ENCODE assay signal across 8 cellular contexts in genomic region chr15:89893027-89893426, GRCh38. TPM values are rescaled to one million over a fixed set of nuclear protein-coding genes. Genes with fewer than 3 reads are reported as not detected.
DNase-seq lines count a peak whose midpoint lies in the region; ATAC-seq, FAIRE-seq and TF ChIP-seq lines count a peak whose summit lies in the region.

No MANE protein-coding gene starts in this region.

- no peak for FAIRE-seq in GM19239 (lab: Jason Lieb, UNC)

- H3K4me1 ChIP-seq in right cardiac atrium (ENCODE audit: control insufficient read depth, insufficient read depth, low read length) = peaks cover 2% of the 10 kb centered on the region
- H3K4me1 ChIP-seq in spleen = peaks cover 14 to 56% (median 31%) of the 10 kb centered on the region in 6 donors

- DNase-seq in DMS53 (lab: John Stamatoyannopoulos, UW) (peak; percentile 9), DMS53 treated with DMSO at 0.1 percent for 48 hours (lab: John Stamatoyannopoulos, UW; ENCODE audit: unreplicated experiment) (no peak), WERI-Rb-1 (no peak), right cardiac atrium (no peak), spleen (no peak), GM19239 (ENCODE audit: insufficient read length, low spot score) (no peak), amniotic stem cell (lab: John Stamatoyannopoulos, UW) (no peak)

- intact Hi-C loops in right cardiac atrium (cut with DNase I) (loop anchor here in 1 of 4 donors (5.0 kb wide), 1 partner anchor 179 kb away; no protein-coding TSS in a partner anchor), spleen (cut with DNase I; ENCODE audit: low total_unique reads) (no loop called here)

- H3K27ac ChIP-seq in WERI-Rb-1 (peak overlapping the region; percentile 94), right cardiac atrium (ENCODE audit: low read length) (no peak overlapping the region), spleen (peak overlapping the region; percentile 84 to 99 (median 94))

- 21% methylated on average over 6 of the region's 6 CpGs for WGBS in right cardiac atrium
- WGBS in spleen, 5 donors = 9 to 27% (median 20%) methylated on average over 6 of the region's 6 CpGs

- H3K4me3 ChIP-seq in WERI-Rb-1 (ENCODE audit: low read depth, low read length) (peak overlapping the region; percentile 82), right cardiac atrium (ENCODE audit: low read length) (peak overlapping the region; percentile 84), spleen (peak overlapping the region; percentile 76 to 98 (median 80))

- TF ChIP-seq CTCF in WERI-Rb-1 (IDR thresholded peaks at IDR 0.05; ENCODE audit: low read depth, low read length) (no peak), spleen (IDR thresholded peaks at IDR 0.05 in 8 of 11, conservative IDR thresholded peaks at IDR 0.05 in 3 of 11) (no peak)

- H3K9me3 ChIP-seq in WERI-Rb-1 (ENCODE audit: severe bottlenecking) (no peaks in the 10 kb centered on the region), right cardiac atrium (ENCODE audit: control insufficient read depth, low read length) (no peaks in the 10 kb centered on the region), spleen (no peaks in the 10 kb centered on the region)

- no peak for ATAC-seq in right cardiac atrium
- ATAC-seq in HG03196 (IDR thresholded peaks at IDR 0.05; ENCODE audit: unreplicated experiment) = no peak

- H3K27me3 ChIP-seq in WERI-Rb-1 (ENCODE audit: insufficient read depth, low read depth, severe bottlenecking) (no peaks in the 10 kb centered on the region), right cardiac atrium (ENCODE audit: control insufficient read depth, insufficient read depth) (no peaks in the 10 kb centered on the region), spleen (replicated peaks in 1 of 7) (no peaks in the 10 kb centered on the region)

- H3K36me3 ChIP-seq in WERI-Rb-1 (peaks cover 10% of the 10 kb centered on the region), spleen (peaks cover 3 to 17% (median 11%) of the 10 kb centered on the region in 6 donors)

- no peak for TF ChIP-seq POLR2A in spleen (IDR thresholded peaks at IDR 0.05)

RNA-seq across cellular contexts. Expression of gene AP3S2, which starts 0.8 kb away (rescaled TPM):
- total RNA-seq in right cardiac atrium = 10 to 100 TPM; 38.5 to 42.6 (median 40.4) TPM
- 28.8 TPM for polyA plus RNA-seq in right cardiac atrium
- total RNA-seq in spleen = 10 to 100 TPM; 30.4 to 54.9 (median 34.9) TPM
- 10 to 100 TPM in 1 of 3 donors, 1 to 10 TPM in 2; 5.4 to 14.3 (median 6.7) TPM for polyA plus RNA-seq in spleen

RNA-seq across cellular contexts. Expression of gene ARPIN, which starts 19.7 kb away (rescaled TPM):
- 10 to 100 TPM; 12.3 to 16.0 (median 13.1) TPM for total RNA-seq in right cardiac atrium
- 10.1 TPM for polyA plus RNA-seq in right cardiac atrium
- 10 to 100 TPM in 6 of 7 donors, 1 to 10 TPM in 1; 8.0 to 23.1 (median 12.7) TPM for total RNA-seq in spleen
- 1 to 10 TPM; 2.7 to 7.1 (median 3.1) TPM for polyA plus RNA-seq in spleen
